In genomic region chr18:6205706-6206105, GRCh38 we compare ENCODE assay signal across 16 cellular contexts.
DNase-seq lines count a peak whose midpoint lies in the region; TF ChIP-seq lines count a peak whose summit lies in the region.
"Had no signal": no experiment of that assay in that cellular context is flagged by ENCODE, and none has a peak within 500 bp of the region (broad histone marks: within the 10 kb centered on the region; RNA-seq: fewer than 3 reads in every experiment).

No MANE protein-coding gene starts in this region.

- no peak for TF ChIP-seq CTCF in astrocyte of the spinal cord (IDR thresholded peaks at IDR 0.05; ENCODE audit: low read depth, low read length)
- TF ChIP-seq CTCF in smooth muscle cell (IDR thresholded peaks at IDR 0.05; ENCODE audit: borderline replicate concordance, insufficient read depth, poor library complexity, severe bottlenecking) = no peak
- TF ChIP-seq CTCF in glutamatergic neuron (IDR thresholded peaks at IDR 0.05; ENCODE audit: partially characterized antibody, unreplicated experiment) = no peak
- no peak for TF ChIP-seq CTCF in MM.1S (IDR thresholded peaks at IDR 0.05; ENCODE audit: low read length)
- TF ChIP-seq CTCF in stomach (IDR thresholded peaks at IDR 0.05) = no peak

- no peak overlapping the region for H3K27ac Mint-ChIP-seq in glutamatergic neuron (ENCODE audit: unreplicated experiment)
- H3K27ac Mint-ChIP-seq: CD8-positive, alpha-beta memory T cell had no signal

- no peak for TF ChIP-seq EP300 in stomach (IDR thresholded peaks at IDR 0.05)

- WGBS in smooth muscle cell (ENCODE audit: low lambda C conversion rate) = 28% methylated on average over 2 of the region's 2 CpGs
- WGBS in stomach, 5 donors = 70 to 79% (median 76%) methylated on average over 2 of the region's 2 CpGs

- H3K36me3 ChIP-seq in smooth muscle cell (ENCODE audit: low read depth) (no peaks in the 10 kb centered on the region), MM.1S (replicated peaks; ENCODE audit: insufficient read depth, low read length) (no peaks in the 10 kb centered on the region), stomach (no peaks in the 10 kb centered on the region)
- H3K36me3 ChIP-seq: BLaER1 treated with 17β-estradiol and CSF1 and Interleukin-3, amounts not matched to agents 10 nM and 100 nM had no signal

- H3K4me3 Mint-ChIP-seq in glutamatergic neuron (ENCODE audit: unreplicated experiment) = no peak overlapping the region
- H3K4me3 Mint-ChIP-seq: CD8-positive, alpha-beta memory T cell had no signal

- H3K9ac ChIP-seq in smooth muscle cell (ENCODE audit: low read depth) = peak overlapping the region; percentile 4
- no peak overlapping the region for H3K9ac ChIP-seq in MM.1S (ENCODE audit: low read length)
- H3K9ac ChIP-seq: BLaER1 treated with 17β-estradiol and CSF1 and Interleukin-3, amounts not matched to agents 10 nM and 100 nM had no signal

- in situ Hi-C loops in G401 (cut with HindIII; ENCODE audit: low sequenced_read_pairs) (no loop called here), astrocyte of the spinal cord (cut with HindIII; ENCODE audit: low sequenced_read_pairs) (no loop called here)

- no peaks in the 10 kb centered on the region for H3K27me3 Mint-ChIP-seq in glutamatergic neuron (ENCODE audit: unreplicated experiment)
- H3K27me3 Mint-ChIP-seq: CD8-positive, alpha-beta memory T cell had no signal

- H4K20me1 ChIP-seq in smooth muscle cell (ENCODE audit: low read depth) (no peaks in the 10 kb centered on the region), MM.1S (ENCODE audit: insufficient read depth, low read length) (no peaks in the 10 kb centered on the region)
- H4K20me1 ChIP-seq: BLaER1 treated with 17β-estradiol and CSF1 and Interleukin-3, amounts not matched to agents 10 nM and 100 nM had no signal

- H3F3A ChIP-seq in smooth muscle cell (ENCODE audit: low read depth) (peaks cover 3% of the 10 kb centered on the region), MM.1S (ENCODE audit: insufficient read depth, low read length) (no peaks in the 10 kb centered on the region)

- H3K79me2 ChIP-seq in smooth muscle cell (ENCODE audit: low read depth) (no peaks in the 10 kb centered on the region), MM.1S (ENCODE audit: low read length) (no peaks in the 10 kb centered on the region)

- H3K27ac ChIP-seq in smooth muscle cell (ENCODE audit: low read depth) (peak overlapping the region; percentile 5), MM.1S (ENCODE audit: low read length) (no peak overlapping the region), stomach (no peak overlapping the region)
- H3K27ac ChIP-seq: BLaER1 treated with 17β-estradiol and CSF1 and Interleukin-3, amounts not matched to agents 10 nM and 100 nM had no signal

- intact Hi-C loops in stomach (cut with DNase I; ENCODE audit: low total_unique reads) = no loop called here

- no peaks in the 10 kb centered on the region for H3K4me1 Mint-ChIP-seq in glutamatergic neuron (ENCODE audit: low read depth, unreplicated experiment)
- H3K4me1 Mint-ChIP-seq: CD8-positive, alpha-beta memory T cell had no signal

- no peak overlapping the region for H3K4me3 ChIP-seq in astrocyte of the spinal cord (ENCODE audit: low read depth, low read length)
- H3K4me3 ChIP-seq in smooth muscle cell = no peak overlapping the region
- H3K4me3 ChIP-seq in MM.1S (ENCODE audit: low read length) = no peak overlapping the region
- no peak overlapping the region for H3K4me3 ChIP-seq in stomach
- H3K4me3 ChIP-seq: BLaER1 treated with 17β-estradiol and CSF1 and Interleukin-3, amounts not matched to agents 10 nM and 100 nM had no signal

- no peaks in the 10 kb centered on the region for H3K9me2 ChIP-seq in MM.1S (replicated peaks; ENCODE audit: insufficient read depth, low read length)

- H2AFZ ChIP-seq in smooth muscle cell (ENCODE audit: low read depth) (no peak overlapping the region), MM.1S (ENCODE audit: low read length) (no peak overlapping the region)

- DNase-seq in G401 (ENCODE audit: low spot score) (peak; percentile 12), astrocyte of the spinal cord (ENCODE audit: low read depth, low spot score) (peak; percentile 50), foreskin melanocyte (peak; percentile 64), smooth muscle cell (lab: John Stamatoyannopoulos, UW; ENCODE audit: unreplicated experiment) (no peak), glutamatergic neuron (no peak), MM.1S (no peak), stomach (no peak)
- DNase-seq: CD8-positive, alpha-beta memory T cell; DMS79 treated with DMSO at 0.1 percent for 48 hours; GDM1; KBM-7; NCI-H1048; NCI-H2081 treated with DMSO at 0.1 percent for 48 hours; NCI-H510A; NCI-H82 had no signal

- no peak for TF ChIP-seq POLR2A in stomach (IDR thresholded peaks at IDR 0.05)

- H3K36me3 Mint-ChIP-seq in glutamatergic neuron (ENCODE audit: unreplicated experiment) = no peaks in the 10 kb centered on the region
- H3K36me3 Mint-ChIP-seq: CD8-positive, alpha-beta memory T cell had no signal

- no peaks in the 10 kb centered on the region for H3K9me3 Mint-ChIP-seq in glutamatergic neuron (ENCODE audit: unreplicated experiment)

- H3K9me3 ChIP-seq in smooth muscle cell (replicated peaks; ENCODE audit: low read depth) (no peaks in the 10 kb centered on the region), MM.1S (replicated peaks; ENCODE audit: insufficient read depth, low read length) (no peaks in the 10 kb centered on the region), stomach (no peaks in the 10 kb centered on the region)
- H3K9me3 ChIP-seq: BLaER1 treated with 17β-estradiol and CSF1 and Interleukin-3, amounts not matched to agents 10 nM and 100 nM had no signal

- H3K27me3 ChIP-seq in smooth muscle cell (ENCODE audit: low read depth) (peaks cover 5% of the 10 kb centered on the region), MM.1S (replicated peaks; ENCODE audit: insufficient read depth, low read length) (no peaks in the 10 kb centered on the region), stomach (no peaks in the 10 kb centered on the region)
- H3K27me3 ChIP-seq: BLaER1 treated with 17β-estradiol and CSF1 and Interleukin-3, amounts not matched to agents 10 nM and 100 nM had no signal

- H3K4me2 ChIP-seq in smooth muscle cell (peak overlapping the region; percentile 51), MM.1S (ENCODE audit: low read depth, low read length) (no peak overlapping the region)
- H3K4me2 ChIP-seq: BLaER1 treated with 17β-estradiol and CSF1 and Interleukin-3, amounts not matched to agents 10 nM and 100 nM had no signal

- H3K4me1 ChIP-seq in smooth muscle cell (ENCODE audit: low read depth) (no peaks in the 10 kb centered on the region), MM.1S (ENCODE audit: low read length) (no peaks in the 10 kb centered on the region), stomach (no peaks in the 10 kb centered on the region)
- H3K4me1 ChIP-seq: BLaER1 treated with 17β-estradiol and CSF1 and Interleukin-3, amounts not matched to agents 10 nM and 100 nM had no signal

Comparison
In these comparisons a context has a peak if more than half of its experiments do, and no peak if none do; other contexts are left out.
1. DNase-seq: peak in G401 (single experiment), astrocyte of the spinal cord (single experiment) and foreskin melanocyte (single experiment); none in smooth muscle cell (single experiment), glutamatergic neuron (single experiment), MM.1S (single experiment) and stomach (single experiment).